ENCODE assay signal across 27 cellular contexts in genomic region chr6:41607036-41607435, GRCh38. TPM values are rescaled to one million over a fixed set of nuclear protein-coding genes. Genes with fewer than 3 reads are reported as not detected.
DNase-seq lines count a peak whose midpoint lies in the region; ATAC-seq, FAIRE-seq and TF ChIP-seq lines count a peak whose summit lies in the region.
"Had no signal": no experiment of that assay in that cellular context is flagged by ENCODE, and none has a peak within 500 bp of the region (broad histone marks: within the 10 kb centered on the region; RNA-seq: fewer than 3 reads in every experiment).

No MANE protein-coding gene starts in this region.

- no peak overlapping the region for H3K4me2 ChIP-seq in A549
- H3K4me2 ChIP-seq in osteoblast (ENCODE audit: insufficient read depth, low read length): no peak overlapping the region
- H3K4me2 ChIP-seq in mammary epithelial cell (ENCODE audit: insufficient read depth, low read depth, low read length): no peak overlapping the region
- H3K4me2 ChIP-seq: BLaER1 had no signal

- TF ChIP-seq EP300 in A549 (IDR thresholded peaks at IDR 0.05): no peak

- H3K4me1 ChIP-seq in A549 (peaks cover 4% of the 10 kb centered on the region; the same call in 1 of the 3 replicates), osteoblast (ENCODE audit: insufficient read depth, low read length) (peaks cover 6% of the 10 kb centered on the region), mammary epithelial cell (ENCODE audit: insufficient read depth, low read length) (no peaks in the 10 kb centered on the region)
- H3K4me1 ChIP-seq: BE2C had no signal

- intact Hi-C loops in mammary epithelial cell (cut with micrococcal nuclease): no loop called here

- no peak for TF ChIP-seq CTCF in A549 (IDR thresholded peaks at IDR 0.05)
- no peak for TF ChIP-seq CTCF in WTC11 (IDR thresholded peaks at IDR 0.05)
- no peak for TF ChIP-seq CTCF in osteoblast (IDR thresholded peaks at IDR 0.05; ENCODE audit: extremely low read depth, low read depth, low read length)
- no peak for TF ChIP-seq CTCF in mammary epithelial cell (conservative IDR thresholded peaks at IDR 0.05 in 1 of 2, IDR thresholded peaks at IDR 0.05 in 1 of 2; ENCODE audit: extremely low read depth in 1 of 2, insufficient read depth in 1 of 2, low read depth in 1 of 2, low read length in 2 of 2)

- H3K27ac Mint-ChIP-seq in WTC11: no peak overlapping the region
- H3K27ac Mint-ChIP-seq in stimulated activated naive CD8-positive, alpha-beta T cell treated with anti-CD3 and anti-CD28 coated beads, Interleukin-15, amount 100 ng/mL, for 72 hours: no peak overlapping the region
- H3K27ac Mint-ChIP-seq: CD4-positive, CD25-positive, alpha-beta regulatory T cell; CD8-positive, alpha-beta memory T cell had no signal

- H3K79me2 ChIP-seq in osteoblast (ENCODE audit: insufficient read depth, low read length): no peaks in the 10 kb centered on the region
- H3K79me2 ChIP-seq in mammary epithelial cell (ENCODE audit: insufficient read depth, low read length): no peaks in the 10 kb centered on the region

- no peak for TF ChIP-seq POLR2A in A549 (IDR thresholded peaks at IDR 0.05; ENCODE audit: low read length)

- 76% methylated on average over 5 of the region's 5 CpGs for WGBS in A549 (ENCODE audit: missing lambda C conversion rate)
- 96% methylated on average over 5 of the region's 5 CpGs for WGBS in mammary epithelial cell (ENCODE audit: low coverage, missing lambda C conversion rate)

- dilution Hi-C loops in mammary epithelial cell (cut with HindIII; ENCODE audit: low sequenced_read_pairs): loop anchor here (5.0 kb wide), 1 partner anchor 100 kb away; no protein-coding TSS in a partner anchor

- H3K9me3 Mint-ChIP-seq in WTC11: no peaks in the 10 kb centered on the region
- no peaks in the 10 kb centered on the region for H3K9me3 Mint-ChIP-seq in stimulated activated naive CD8-positive, alpha-beta T cell treated with anti-CD3 and anti-CD28 coated beads, Interleukin-15, amount 100 ng/mL, for 72 hours
- H3K9me3 Mint-ChIP-seq: CD14-positive monocyte; CD4-positive, alpha-beta memory T cell; CD4-positive, CD25-positive, alpha-beta regulatory T cell had no signal

- H3K27ac ChIP-seq in A549 (no peak overlapping the region), osteoblast (ENCODE audit: low read depth, low read length) (no peak overlapping the region), mammary epithelial cell (ENCODE audit: insufficient read depth, low read depth, low read length) (no peak overlapping the region)
- H3K27ac ChIP-seq: 22Rv1, BLaER1 had no signal

- H3K9ac ChIP-seq in mammary epithelial cell (ENCODE audit: insufficient read depth, low read length): no peak overlapping the region
- H3K9ac ChIP-seq: BLaER1 had no signal

- in situ Hi-C loops in mammary epithelial cell (cut with MboI; ENCODE audit: low sequenced_read_pairs in 2 of 2): no loop called here

- CTCF ChIA-PET in A549 (lab: Yijun Ruan, JAX): interaction anchor here (1.8 to 9.6 kb wide), 3 partner anchors 15 to 238 kb away, joined by 8 to 73 read pairs (median 18); no protein-coding TSS in a partner anchor
- CTCF ChIA-PET in WTC11 (lab: Charles Lee): interaction anchor here (0.5 to 5.1 kb wide), 4 partner anchors 24 to 77 kb away, joined by 5 to 30 read pairs (median 12); no protein-coding TSS in a partner anchor
- CTCF ChIA-PET in mammary epithelial cell (lab: Charles Lee; ENCODE audit: low non-redundant PET): no interaction called here

- no peak for FAIRE-seq in A549 (lab: Jason Lieb, UNC)
- FAIRE-seq: GM12878, GM12892, GM18507 had no signal

- H3K27me3 ChIP-seq in osteoblast (ENCODE audit: insufficient read depth, low read length) (no peaks in the 10 kb centered on the region), mammary epithelial cell (ENCODE audit: insufficient read depth, low read length) (no peaks in the 10 kb centered on the region)
- H3K27me3 ChIP-seq: BE2C, BLaER1 had no signal

- BruUV-seq in mammary epithelial cell (replicated peaks; lab: Mats Ljungman, UMichigan): no TSS peak

- H3K36me3 ChIP-seq in osteoblast (ENCODE audit: insufficient read depth, low read length): no peaks in the 10 kb centered on the region
- H3K36me3 ChIP-seq in mammary epithelial cell (ENCODE audit: insufficient read depth, low read length): no peaks in the 10 kb centered on the region
- H3K36me3 ChIP-seq: BE2C, BLaER1 had no signal

- DNase-seq in A549 (ENCODE audit: low read depth in 1 of 2, low spot score in 1 of 2) (no peak), WTC11 (ENCODE audit: low spot score) (no peak), osteoblast (ENCODE audit: insufficient read length, low spot score, missing footprints) (peak; percentile 77), mammary epithelial cell (no peak)
- DNase-seq in stimulated activated naive CD8-positive, alpha-beta T cell treated with anti-CD3 and anti-CD28 coated beads, Interleukin-15, amount 100 ng/mL, for 72 hours: no peak
- DNase-seq: ACHN; BE2C; C1 segment of cervical spinal cord; CD4-positive, alpha-beta memory T cell; CD4-positive, CD25-positive, alpha-beta regulatory T cell; CD8-positive, alpha-beta memory T cell; COR-L47; DMS 273 treated with DMSO at 0.1 percent for 48 hours; DMS153; DMS53; DMS79; DND-41; EL; GDM1 had no signal

- ATAC-seq in A549: no peak
- no peak for ATAC-seq in WTC11
- no peak for ATAC-seq in stimulated activated naive CD8-positive, alpha-beta T cell treated with anti-CD3 and anti-CD28 coated beads, Interleukin-15, amount 100 ng/mL, for 72 hours
- ATAC-seq: GM12878 had no signal

- peaks cover 12% of the 10 kb centered on the region for H3K4me1 Mint-ChIP-seq in WTC11
- H3K4me1 Mint-ChIP-seq in stimulated activated naive CD8-positive, alpha-beta T cell treated with anti-CD3 and anti-CD28 coated beads, Interleukin-15, amount 100 ng/mL, for 72 hours: peaks cover 6% of the 10 kb centered on the region

- H2AFZ ChIP-seq in osteoblast (ENCODE audit: low read length) (no peak overlapping the region), mammary epithelial cell (ENCODE audit: low read depth, low read length) (no peak overlapping the region)

- H3K9me3 ChIP-seq in A549 (no peaks in the 10 kb centered on the region), osteoblast (ENCODE audit: low read depth, low read length) (no peaks in the 10 kb centered on the region), mammary epithelial cell (replicated peaks; ENCODE audit: insufficient read depth, low read length) (no peaks in the 10 kb centered on the region)
- H3K9me3 ChIP-seq: BE2C, BLaER1 had no signal

- H3K27me3 Mint-ChIP-seq in WTC11 (ENCODE audit: low read depth): no peaks in the 10 kb centered on the region; the same call in 1 of the 2 replicates
- peaks cover 14% of the 10 kb centered on the region for H3K27me3 Mint-ChIP-seq in stimulated activated naive CD8-positive, alpha-beta T cell treated with anti-CD3 and anti-CD28 coated beads, Interleukin-15, amount 100 ng/mL, for 72 hours

- TF ChIP-seq RAD21 in A549 (conservative IDR thresholded peaks at IDR 0.05 in 1 of 2, IDR thresholded peaks at IDR 0.05 in 1 of 2): no peak

- H4K20me1 ChIP-seq in osteoblast (ENCODE audit: insufficient read depth, low read length): no peaks in the 10 kb centered on the region
- H4K20me1 ChIP-seq in mammary epithelial cell (ENCODE audit: insufficient read depth, low read length): no peaks in the 10 kb centered on the region
- H4K20me1 ChIP-seq: BLaER1 had no signal

- H3K4me3 ChIP-seq in A549 (no peak overlapping the region), osteoblast (ENCODE audit: insufficient read depth, low read length) (no peak overlapping the region), mammary epithelial cell (replicated peaks in 1 of 3; ENCODE audit: insufficient read depth in 1 of 3, low read depth in 2 of 3, low read length in 3 of 3) (no peak overlapping the region)
- H3K4me3 ChIP-seq: BLaER1, GM12878 had no signal

- H3K36me3 Mint-ChIP-seq in WTC11: no peaks in the 10 kb centered on the region
- H3K36me3 Mint-ChIP-seq: CD14-positive monocyte; CD4-positive, alpha-beta memory T cell; CD4-positive, CD25-positive, alpha-beta regulatory T cell; CD8-positive, alpha-beta memory T cell had no signal

- POLR2A ChIA-PET in A549 (lab: Yijun Ruan, JAX): no interaction called here
- POLR2A ChIA-PET in WTC11 (lab: Charles Lee): no interaction called here

- no peak overlapping the region for H3K4me3 Mint-ChIP-seq in WTC11
- H3K4me3 Mint-ChIP-seq in stimulated activated naive CD8-positive, alpha-beta T cell treated with anti-CD3 and anti-CD28 coated beads, Interleukin-15, amount 100 ng/mL, for 72 hours: no peak overlapping the region
- H3K4me3 Mint-ChIP-seq: CD14-positive monocyte; CD4-positive, CD25-positive, alpha-beta regulatory T cell had no signal

TF ChIP-seq in A549, 52 proteins besides CTCF, POLR2A, EP300 and RAD21:
- no peak for TF ChIP-seq ZSCAN20 (CRISPR knock-in tag; IDR thresholded peaks at IDR 0.05)
- no peak for TF ChIP-seq EHMT2 (IDR thresholded peaks at IDR 0.05; ENCODE audit: low read depth)
- no peak for TF ChIP-seq FOSB (CRISPR knock-in tag; IDR thresholded peaks at IDR 0.05)
- TF ChIP-seq ZC3H11A (IDR thresholded peaks at IDR 0.05): peak; percentile 53

TF ChIP-seq in WTC11, 78 proteins besides CTCF, POLR2A, EP300 and RAD21:
- TF ChIP-seq GTF2I (CRISPR knock-in tag; conservative IDR thresholded peaks at IDR 0.05) (no peak), CREB1 (CRISPR knock-in tag; IDR thresholded peaks at IDR 0.05) (no peak), IRF1 (CRISPR knock-in tag; IDR thresholded peaks at IDR 0.05) (no peak), HMGA2 (CRISPR knock-in tag; IDR thresholded peaks at IDR 0.05) (peak; percentile 51; the same call in 1 of the 2 replicates), JUN (CRISPR knock-in tag; IDR thresholded peaks at IDR 0.05) (no peak)
TF ChIP-seq in WTC11: peak in this region for 1.

RNA-seq across cellular contexts. Expression of gene MDFI, which starts 31.2 kb away (rescaled TPM):
- polyA plus RNA-seq in A549 (2011; rRNA removed): 0.06 and 0.26 TPM in 2 replicates
- 0.29 and 0.48 TPM in 2 replicates for polyA plus RNA-seq in A549 (2012; cell fraction: cytosol; rRNA removed)
- polyA plus RNA-seq in A549 (2012; cell fraction: nucleus; rRNA removed): 0.70 and 0.84 TPM in 2 replicates
- polyA plus RNA-seq in A549 (2017; fragmentation: RNase III; extraction: RNeasy Plus Mini Kit Qiagen cat#74134 plus additional on column Dnase treatment): 0.21 to 0.30 TPM (median 0.28 TPM) in 3 replicates
- 0.50 and 0.88 TPM in 2 replicates for polyA minus RNA-seq in A549 (2011; rRNA and poly(A)+ RNA removed)
- 63.2 to 86.2 TPM (median 74.6 TPM) in 3 replicates for total RNA-seq in WTC11 (2021)
- 0.72 and 5.3 TPM in 2 replicates for total RNA-seq in osteoblast
- 100 to 1,000 TPM; 137 to 163 TPM for total RNA-seq in mammary epithelial cell
- polyA plus RNA-seq in mammary epithelial cell: 121 TPM
- 32.9 TPM for polyA minus RNA-seq in mammary epithelial cell
- total RNA-seq: A172; CD4-positive, alpha-beta memory T cell; CD4-positive, CD25-positive, alpha-beta regulatory T cell; CD8-positive, alpha-beta memory T cell; G401; GM12878 had no signal
- polyA plus RNA-seq: CD14-positive monocyte; CD4-positive, alpha-beta memory T cell; CD4-positive, CD25-positive, alpha-beta regulatory T cell; CD8-positive, alpha-beta memory T cell; GM12878 had no signal

Comparison
In these comparisons a context has a peak if more than half of its experiments do, and no peak if none do; other contexts are left out.
1. RNA of gene MDFI, which starts 31.2 kb away (total RNA-seq): 137 to 163 TPM in mammary epithelial cell and 63.2 to 86.2 TPM in WTC11; 0.72 to 5.3 TPM in osteoblast; every median in the first group is over 10 times any median in the second.